In the genomic region with DNA sequence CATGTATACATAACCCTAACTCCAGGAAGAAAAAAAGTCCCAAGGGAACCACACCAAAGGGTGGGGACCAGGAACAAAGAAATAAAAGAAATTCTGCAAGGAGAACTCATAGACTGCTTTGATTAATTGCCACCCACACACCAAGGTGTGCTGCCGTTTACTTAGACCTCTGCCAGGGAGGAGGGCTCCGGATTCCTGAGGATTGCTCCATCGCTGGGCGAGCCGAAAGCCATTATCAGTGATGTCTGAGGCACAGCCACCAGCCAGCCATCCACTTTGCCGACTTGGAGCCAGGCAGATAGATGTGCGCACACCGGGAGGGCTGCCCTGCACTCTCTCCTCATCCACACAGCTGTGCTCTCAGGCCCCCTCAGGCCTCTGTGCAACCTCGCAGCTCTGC, we compare ENCODE assay signal across 35 cellular contexts.
DNase-seq lines count a peak whose midpoint lies in the region; ATAC-seq and TF ChIP-seq lines count a peak whose summit lies in the region.
"Had no signal": no experiment of that assay in that cellular context is flagged by ENCODE, and none has a peak within 500 bp of the region (broad histone marks: within the 10 kb centered on the region; RNA-seq: fewer than 3 reads in every experiment).

No MANE protein-coding gene starts in this region.

- H3K4me3 ChIP-seq in esophagus (ENCODE audit: low read depth in 1 of 2, low read length in 2 of 2) (no peak overlapping the region), prostate gland (no peak overlapping the region)
- H3K4me3 ChIP-seq: GM23248, neural progenitor cell, thyroid gland had no signal

- H3K27ac ChIP-seq in esophagus (ENCODE audit: low read depth in 2 of 2, low read length in 1 of 2) (peak overlapping the region; percentile 75 to 86), prostate gland (peak overlapping the region in 1 of 2 donors; percentile 32)
- H3K27ac ChIP-seq: GM23248, HL-60, neural progenitor cell, parathyroid adenoma, thyroid gland had no signal

- H3K9me3 ChIP-seq in esophagus (ENCODE audit: control insufficient read depth in 2 of 2, insufficient read depth in 1 of 2, low read depth in 1 of 2, low read length in 1 of 2) (no peaks in the 10 kb centered on the region), prostate gland (no peaks in the 10 kb centered on the region)
- H3K9me3 ChIP-seq: Caco-2, thyroid gland had no signal

- H3K4me1 ChIP-seq in esophagus (ENCODE audit: control insufficient read depth in 2 of 2, insufficient read depth in 2 of 2, low read length in 1 of 2) (peaks cover 2 to 10% of the 10 kb centered on the region in 2 donors), prostate gland (replicated peaks) (no peaks in the 10 kb centered on the region)
- H3K4me1 ChIP-seq: neural progenitor cell, parathyroid adenoma had no signal

- no peak for TF ChIP-seq POLR2A in prostate gland (IDR thresholded peaks at IDR 0.05)

- WGBS in esophagus, 2 donors: 41 to 47% methylated on average over 9 of the region's 9 CpGs
- 43% methylated on average over 9 of the region's 9 CpGs for WGBS in prostate gland

- peak; percentile 55 for DNase-seq in cardiac septum (ENCODE audit: low spot score)
- no peak for DNase-seq in Right ventricle myocardium inferior (ENCODE audit: missing footprints)
- peak; percentile 66 for DNase-seq in prostate gland (ENCODE audit: low spot score)
- no peak for DNase-seq in DMS153 (lab: John Stamatoyannopoulos, UW)
- DNase-seq in RPMI8226: no peak
- no peak for DNase-seq in activated CD4-positive, alpha-beta T cell treated with anti-CD3 and anti-CD28 coated beads, Interleukin-2, amount 50 U/mL, for 48 hours
- DNase-seq: 8988T; activated CD4-positive, alpha-beta T cell treated with anti-CD3 and anti-CD28 coated beads, Interleukin-2, amount 50 U/mL, for 4 hours; activated naive CD4-positive, alpha-beta T cell; activated naive CD8-positive, alpha-beta T cell treated with anti-CD3 and anti-CD28 coated beads, Interleukin-2, amount 50 U/mL, for 24 hours; C1 segment of cervical spinal cord; DMS79; GDM1; GM23248; HFFc6; immature natural killer cell; Karpas-422; NCI-H1436; NCI-H2081 treated with DMSO at 0.1 percent for 48 hours; NCI-H2227 treated with DMSO at 0.1 percent for 48 hours; NCI-H526; NK-92 treated with Interleukin-12 subunit alpha and Interleukin-12 subunit beta, amount 100 ng/mL, for 24 hours; SHP77; stimulated activated CD4-positive, alpha-beta T cell treated with anti-CD3 and anti-CD28 coated beads, Interleukin-12 subunit alpha, Interleukin-12 subunit beta, amount 100 ng/mL, for 4 hours; stimulated activated CD4-positive, alpha-beta T cell treated with anti-CD3 and anti-CD28 coated beads, Interleukin-2, amount 100 ng/mL, for 48 hours; stimulated activated naive CD8-positive, alpha-beta T cell treated with anti-CD3 and anti-CD28 coated beads, Interleukin-15, amount 100 ng/mL, for 72 hours had no signal

- TF ChIP-seq CTCF in prostate gland (IDR thresholded peaks at IDR 0.05): no peak

- intact Hi-C loops in cardiac septum (cut with DNase I): no loop called here
- intact Hi-C loops in Right ventricle myocardium inferior (cut with DNase I): no loop called here
- intact Hi-C loops in prostate gland (cut with DNase I): no loop called here

- ATAC-seq in Right ventricle myocardium inferior: no peak
- no peak for ATAC-seq in HG02623 (IDR thresholded peaks at IDR 0.05; ENCODE audit: unreplicated experiment)
- ATAC-seq: activated CD4-positive, CD25-positive, alpha-beta regulatory T cell treated with anti-CD3 and anti-CD28 coated beads, Interleukin-2, amount 50 U/mL, for 24 hours; activated naive CD8-positive, alpha-beta T cell treated with anti-CD3 and anti-CD28 coated beads, Interleukin-2, amount 50 U/mL, for 24 hours; sciatic nerve; stimulated activated naive CD8-positive, alpha-beta T cell treated with anti-CD3 and anti-CD28 coated beads, Interleukin-15, amount 100 ng/mL, for 72 hours had no signal

- H3K27me3 ChIP-seq in esophagus (ENCODE audit: control insufficient read depth in 1 of 2, insufficient read depth in 2 of 2, low read length in 2 of 2) (no peaks in the 10 kb centered on the region), prostate gland (replicated peaks; ENCODE audit: insufficient read depth) (no peaks in the 10 kb centered on the region)
- H3K27me3 ChIP-seq: neural progenitor cell, thyroid gland had no signal

- H3K36me3 ChIP-seq in esophagus (ENCODE audit: control insufficient read depth in 2 of 2, insufficient read depth in 2 of 2, low read length in 1 of 2): no peaks in the 10 kb centered on the region
- no peaks in the 10 kb centered on the region for H3K36me3 ChIP-seq in prostate gland
- H3K36me3 ChIP-seq: neural progenitor cell, thyroid gland had no signal

Comparison
In these comparisons a context has a peak if more than half of its experiments do, and no peak if none do; other contexts are left out.
1. DNase-seq: peak in cardiac septum (single experiment) and prostate gland (single experiment); none in Right ventricle myocardium inferior (single experiment), DMS153 (single experiment), RPMI8226 (single experiment) and activated CD4-positive, alpha-beta T cell treated with anti-CD3 and anti-CD28 coated beads, Interleukin-2, amount 50 U/mL, for 48 hours (0 of 2).